In the genomic region with DNA sequence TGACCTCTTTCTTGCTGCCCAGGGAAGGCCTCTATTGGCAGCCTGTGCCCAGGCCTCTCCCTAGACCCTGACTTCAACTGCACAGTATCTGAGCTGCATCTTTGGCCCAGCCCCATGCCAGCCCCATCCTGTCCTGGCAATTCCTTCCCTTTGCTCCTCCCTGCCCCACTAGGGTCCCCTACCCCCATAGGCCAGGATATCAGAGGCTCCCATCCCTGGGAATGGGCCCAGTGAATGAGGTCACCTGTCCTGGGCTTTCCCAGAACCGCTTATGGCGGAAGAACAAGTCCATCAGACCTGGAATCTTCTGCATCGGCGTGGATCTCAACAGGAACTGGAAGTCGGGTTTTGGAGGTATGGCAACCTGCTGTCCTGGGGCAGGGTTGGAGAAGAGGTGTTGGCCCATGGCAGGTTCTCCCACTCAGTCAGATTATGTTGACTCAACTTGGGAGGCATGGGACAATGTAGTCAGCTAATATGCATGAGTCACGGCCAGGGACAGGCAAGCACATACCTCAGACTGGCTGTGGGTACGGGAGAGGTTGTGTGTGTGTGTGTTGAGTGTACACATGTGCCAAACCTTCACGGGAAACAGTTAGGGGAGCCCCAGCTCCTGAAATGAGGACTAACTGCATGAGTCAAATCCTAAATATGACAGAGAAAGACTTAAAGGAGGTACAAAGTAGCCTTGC, we compare ENCODE assay signal across 9 cellular contexts. TPM values are rescaled to one million over a fixed set of nuclear protein-coding genes. Genes with fewer than 3 reads are reported as not detected.
DNase-seq lines count a peak whose midpoint lies in the region; ATAC-seq and TF ChIP-seq lines count a peak whose summit lies in the region.
"Had no signal": no experiment of that assay in that cellular context is flagged by ENCODE, and none has a peak within 500 bp of the region (broad histone marks: within the 10 kb centered on the region; RNA-seq: fewer than 3 reads in every experiment).

No MANE protein-coding gene starts in this region.

- no peaks in the 10 kb centered on the region for H3K9me3 ChIP-seq in SK-N-SH
- no peaks in the 10 kb centered on the region for H3K9me3 ChIP-seq in hepatocyte (ENCODE audit: low read depth)
- no peaks in the 10 kb centered on the region for H3K9me3 ChIP-seq in thoracic aorta

- H3K27ac ChIP-seq in SK-N-SH (ENCODE audit: low read depth in 2 of 2, low read length in 1 of 2) (peak overlapping the region; percentile 56 to 66), hepatocyte (peak overlapping the region; percentile 86), thoracic aorta (peak overlapping the region; percentile 30 to 70)

- H3K4me2 ChIP-seq in SK-N-SH (peak overlapping the region; percentile 22; the same call in 1 of the 2 replicates), hepatocyte (no peak overlapping the region)

- POLR2A ChIA-PET in SK-N-SH (lab: Yijun Ruan, JAX) = no interaction called here

- H3K4me1 ChIP-seq in SK-N-SH (ENCODE audit: control insufficient read depth in 1 of 2, insufficient read depth in 2 of 2, low read depth in 1 of 2, low read length in 1 of 2) (peaks cover 26 to 48% of the 10 kb centered on the region in 2 experiments), hepatocyte (ENCODE audit: insufficient read depth) (peaks cover 35% of the 10 kb centered on the region), thoracic aorta (ENCODE audit: control insufficient read depth in 1 of 2, low read depth in 2 of 2) (peaks cover 3 to 23% of the 10 kb centered on the region in 2 donors)

- peak overlapping the region; percentile 31; the same call in 1 of the 2 replicates for H3K9ac ChIP-seq in SK-N-SH

- no peaks in the 10 kb centered on the region for H3K36me3 ChIP-seq in SK-N-SH (replicated peaks in 1 of 2; ENCODE audit: control insufficient read depth in 1 of 2, insufficient read depth in 2 of 2, low read length in 1 of 2)
- no peaks in the 10 kb centered on the region for H3K36me3 ChIP-seq in hepatocyte (replicated peaks; ENCODE audit: insufficient read depth, low read depth)
- H3K36me3 ChIP-seq in thoracic aorta = no peaks in the 10 kb centered on the region

- CTCF ChIA-PET in SK-N-SH (lab: Yijun Ruan, JAX) = interaction anchor here (0.7 kb wide), 1 partner anchor 1356 kb away, joined by 3 read pairs; no protein-coding TSS in a partner anchor

- no peak overlapping the region for H3K4me3 ChIP-seq in SK-N-SH (ENCODE audit: low read depth in 2 of 2, low read length in 1 of 2)
- H3K4me3 ChIP-seq in hepatocyte = no peak overlapping the region
- H3K4me3 ChIP-seq in thoracic aorta = no peak overlapping the region

- no peaks in the 10 kb centered on the region for H4K20me1 ChIP-seq in SK-N-SH (ENCODE audit: insufficient read depth)
- H4K20me1 ChIP-seq in hepatocyte (ENCODE audit: insufficient read depth, poor library complexity, severe bottlenecking) = no peaks in the 10 kb centered on the region

- no peak for TF ChIP-seq RAD21 in SK-N-SH (IDR thresholded peaks at IDR 0.05; ENCODE audit: low read length)

- H3K27me3 ChIP-seq in SK-N-SH (ENCODE audit: insufficient read depth) (no peaks in the 10 kb centered on the region), hepatocyte (no peaks in the 10 kb centered on the region), thoracic aorta (replicated peaks; ENCODE audit: insufficient read depth) (no peaks in the 10 kb centered on the region)

- TF ChIP-seq EP300 in SK-N-SH (IDR thresholded peaks at IDR 0.05; ENCODE audit: borderline replicate concordance in 1 of 2, low read depth in 1 of 2, low read length in 1 of 2) = peak in 1 of 2 experiments; percentile 76; a peak in 1 of 4 replicates

- no peaks in the 10 kb centered on the region for H3K9me2 ChIP-seq in SK-N-SH
- no peaks in the 10 kb centered on the region for H3K9me2 ChIP-seq in hepatocyte (replicated peaks; ENCODE audit: insufficient read depth)

- H3K79me2 ChIP-seq in SK-N-SH (ENCODE audit: insufficient read depth) (no peaks in the 10 kb centered on the region), hepatocyte (no peaks in the 10 kb centered on the region)

- H2AFZ ChIP-seq in SK-N-SH (ENCODE audit: low read depth) (no peak overlapping the region), hepatocyte (no peak overlapping the region)

- 59% methylated on average over 8 of the region's 8 CpGs for WGBS in SK-N-SH (ENCODE audit: low lambda C conversion rate)
- 71% methylated on average over 8 of the region's 8 CpGs for WGBS in hepatocyte (ENCODE audit: low lambda C conversion rate, missing lambda C conversion rate)

- ATAC-seq in thoracic aorta (ENCODE audit: insufficient number of reproducible peaks, low FRiP score, low read depth) (peak; percentile 85), GM18502 (IDR thresholded peaks at IDR 0.05; ENCODE audit: poor library complexity, unreplicated experiment) (no peak)

- DNase-seq in activated T-cell treated with anti-CD3 and anti-CD28 coated beads for 24 hours (ENCODE audit: low read depth) (peak; percentile 23), SK-N-SH (no peak), hepatocyte (ENCODE audit: low spot score) (peak; percentile 80), thoracic aorta (ENCODE audit: low spot score) (peak; percentile 51), HuH-7 (ENCODE audit: low spot score) (no peak), NCI-H524 (lab: John Stamatoyannopoulos, UW) (no peak)
- no peak for DNase-seq in activated T-cell treated with anti-CD3 and anti-CD28 coated beads, Interleukin-2, amount 50 U/mL, for 1 hour
- DNase-seq: NCI-H2171 had no signal

- peaks cover 13% of the 10 kb centered on the region for H3F3A ChIP-seq in SK-N-SH (replicated peaks; ENCODE audit: insufficient read depth)

- TF ChIP-seq CTCF in SK-N-SH (IDR thresholded peaks at IDR 0.05) (no peak), hepatocyte (IDR thresholded peaks at IDR 0.05; ENCODE audit: poor library complexity) (no peak), thoracic aorta (IDR thresholded peaks at IDR 0.05) (no peak)

TF ChIP-seq in SK-N-SH, 30 proteins besides CTCF, POLR2A, EP300 and RAD21 (continues in another document):
- TF ChIP-seq NFIC (IDR thresholded peaks at IDR 0.05; ENCODE audit: borderline replicate concordance) (peak; percentile 81), TEAD4 (IDR thresholded peaks at IDR 0.05; ENCODE audit: borderline replicate concordance, insufficient read depth) (peak; percentile 68; the same call in 1 of the 2 replicates), TAF1 (IDR thresholded peaks at IDR 0.05; ENCODE audit: borderline replicate concordance, low read depth, low read length) (no peak), RFX5 (IDR thresholded peaks at IDR 0.05; ENCODE audit: low read length) (no peak), SIN3A (IDR thresholded peaks at IDR 0.05; ENCODE audit: borderline replicate concordance, low read depth, low read length) (no peak; the same call in 1 of the 2 replicates), FOXJ3 (CRISPR knock-in tag; IDR thresholded peaks at IDR 0.05) (no peak)
- TF ChIP-seq, protein P1, sequence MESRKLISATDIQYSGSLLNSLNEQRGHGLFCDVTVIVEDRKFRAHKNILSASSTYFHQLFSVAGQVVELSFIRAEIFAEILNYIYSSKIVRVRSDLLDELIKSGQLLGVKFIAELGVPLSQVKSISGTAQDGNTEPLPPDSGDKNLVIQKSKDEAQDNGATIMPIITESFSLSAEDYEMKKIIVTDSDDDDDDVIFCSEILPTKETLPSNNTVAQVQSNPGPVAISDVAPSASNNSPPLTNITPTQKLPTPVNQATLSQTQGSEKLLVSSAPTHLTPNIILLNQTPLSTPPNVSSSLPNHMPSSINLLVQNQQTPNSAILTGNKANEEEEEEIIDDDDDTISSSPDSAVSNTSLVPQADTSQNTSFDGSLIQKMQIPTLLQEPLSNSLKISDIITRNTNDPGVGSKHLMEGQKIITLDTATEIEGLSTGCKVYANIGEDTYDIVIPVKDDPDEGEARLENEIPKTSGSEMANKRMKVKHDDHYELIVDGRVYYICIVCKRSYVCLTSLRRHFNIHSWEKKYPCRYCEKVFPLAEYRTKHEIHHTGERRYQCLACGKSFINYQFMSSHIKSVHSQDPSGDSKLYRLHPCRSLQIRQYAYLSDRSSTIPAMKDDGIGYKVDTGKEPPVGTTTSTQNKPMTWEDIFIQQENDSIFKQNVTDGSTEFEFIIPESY (IDR thresholded peaks at IDR 0.05; ENCODE audit: borderline replicate concordance, low read depth) = no peak
- TF ChIP-seq, protein P2, sequence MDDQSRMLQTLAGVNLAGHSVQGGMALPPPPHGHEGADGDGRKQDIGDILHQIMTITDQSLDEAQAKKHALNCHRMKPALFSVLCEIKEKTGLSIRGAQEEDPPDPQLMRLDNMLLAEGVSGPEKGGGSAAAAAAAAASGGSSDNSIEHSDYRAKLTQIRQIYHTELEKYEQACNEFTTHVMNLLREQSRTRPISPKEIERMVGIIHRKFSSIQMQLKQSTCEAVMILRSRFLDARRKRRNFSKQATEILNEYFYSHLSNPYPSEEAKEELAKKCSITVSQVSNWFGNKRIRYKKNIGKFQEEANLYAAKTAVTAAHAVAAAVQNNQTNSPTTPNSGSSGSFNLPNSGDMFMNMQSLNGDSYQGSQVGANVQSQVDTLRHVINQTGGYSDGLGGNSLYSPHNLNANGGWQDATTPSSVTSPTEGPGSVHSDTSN (IDR thresholded peaks at IDR 0.05) = peak; percentile 69
- TF ChIP-seq, protein P3, sequence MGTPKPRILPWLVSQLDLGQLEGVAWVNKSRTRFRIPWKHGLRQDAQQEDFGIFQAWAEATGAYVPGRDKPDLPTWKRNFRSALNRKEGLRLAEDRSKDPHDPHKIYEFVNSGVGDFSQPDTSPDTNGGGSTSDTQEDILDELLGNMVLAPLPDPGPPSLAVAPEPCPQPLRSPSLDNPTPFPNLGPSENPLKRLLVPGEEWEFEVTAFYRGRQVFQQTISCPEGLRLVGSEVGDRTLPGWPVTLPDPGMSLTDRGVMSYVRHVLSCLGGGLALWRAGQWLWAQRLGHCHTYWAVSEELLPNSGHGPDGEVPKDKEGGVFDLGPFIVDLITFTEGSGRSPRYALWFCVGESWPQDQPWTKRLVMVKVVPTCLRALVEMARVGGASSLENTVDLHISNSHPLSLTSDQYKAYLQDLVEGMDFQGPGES (IDR thresholded peaks at IDR 0.05; ENCODE audit: low read depth, low read length) = no peak

RNA-seq across cellular contexts. Expression of a gene that starts 17.0 kb away (rescaled TPM):
- 0.05 and 0.24 TPM in 2 replicates for polyA plus RNA-seq in SK-N-SH (2012; rRNA removed)
- polyA plus RNA-seq in SK-N-SH (2012; cell fraction: cytosol; rRNA removed) = 0.06 and 0.12 TPM in 2 replicates
- polyA plus RNA-seq in SK-N-SH (2012; cell fraction: nucleus; rRNA removed) = 0.19 and 0.36 TPM in 2 replicates
- total RNA-seq in hepatocyte = 3.4 and 3.8 TPM in 2 replicates
- 4.4 and 5.8 TPM in 2 replicates for polyA plus RNA-seq in hepatocyte
- 1 to 10 TPM; 1.8 to 4.1 TPM for total RNA-seq in thoracic aorta

RNA-seq across cellular contexts. Expression of a gene that starts 18.7 kb away (rescaled TPM):
- polyA plus RNA-seq in SK-N-SH (2012; rRNA removed) = 0.86 and 1.3 TPM in 2 replicates
- 0.19 and 0.29 TPM in 2 replicates for polyA plus RNA-seq in SK-N-SH (2012; cell fraction: cytosol; rRNA removed)
- polyA plus RNA-seq in SK-N-SH (2012; cell fraction: nucleus; rRNA removed) = 2.2 and 4.6 TPM in 2 replicates
- not detected in 2 replicates for total RNA-seq in hepatocyte
- 0.30 TPM in 1 of 2 replicates, not detected in the other for polyA plus RNA-seq in hepatocyte
- total RNA-seq in thoracic aorta = not detected

Comparison
In these comparisons a context has a peak if more than half of its experiments do, and no peak if none do; other contexts are left out.
1. DNase-seq: peak in activated T-cell treated with anti-CD3 and anti-CD28 coated beads for 24 hours (single experiment), hepatocyte (single experiment) and thoracic aorta (single experiment); none in activated T-cell treated with anti-CD3 and anti-CD28 coated beads, Interleukin-2, amount 50 U/mL, for 1 hour (single experiment), SK-N-SH (single experiment), HuH-7 (single experiment) and NCI-H524 (0 of 2).
2. Peak in every context shown above with its lines, with median percentiles within 50 percentile points of each other: H3K27ac ChIP-seq.